ENCODE assay signal across 17 cellular contexts in genomic region chr6:4606681-4607025, GRCh38.
DNase-seq lines count a peak whose midpoint lies in the region; ATAC-seq, FAIRE-seq and TF ChIP-seq lines count a peak whose summit lies in the region.
"Had no signal": no experiment of that assay in that cellular context is flagged by ENCODE, and none has a peak within 500 bp of the region (broad histone marks: within the 10 kb centered on the region; RNA-seq: fewer than 3 reads in every experiment).

No MANE protein-coding gene starts in this region.

- H3K4me2 ChIP-seq in IMR-90 (ENCODE audit: low read depth, low read length) (0 out of 2 replicates have a peak overlapping the region, but pooled peaks have one; percentile 14), mesenchymal stem cell (ENCODE audit: low read length, poor library complexity, severe bottlenecking) (no peak overlapping the region)

- H2BK120ac ChIP-seq in IMR-90 (ENCODE audit: low read depth, low read length) (no peak overlapping the region), mesenchymal stem cell (ENCODE audit: low read depth, low read length) (no peak overlapping the region)

- TF ChIP-seq RAD21 in IMR-90 (IDR thresholded peaks at IDR 0.05; ENCODE audit: low read length), result no peak

- H4K5ac ChIP-seq in IMR-90 (ENCODE audit: low read depth, low read length), result no peak overlapping the region

- H2BK5ac ChIP-seq in IMR-90 (ENCODE audit: low read depth, low read length, poor library complexity, severe bottlenecking) (no peak overlapping the region), mesenchymal stem cell (ENCODE audit: low read depth, low read length, poor library complexity, severe bottlenecking) (no peak overlapping the region)

- H2AFZ ChIP-seq in IMR-90 (replicated peaks; ENCODE audit: low read length, poor library complexity) (peak overlapping the region; percentile 59), mesenchymal stem cell (ENCODE audit: low read depth, low read length) (no peak overlapping the region)

- WGBS in IMR-90 (ENCODE audit: extremely low coverage in 2 of 2, insufficient read length in 1 of 2), 2 experiments, result 48% methylated on average over 4 of the region's 5 CpGs; no CpG with 5 or more reads in 1 of the 2 experiments
- 59% methylated on average over 5 of the region's 5 CpGs for WGBS in mesenchymal stem cell

- H2BK20ac ChIP-seq in IMR-90 (ENCODE audit: low read depth, low read length), result no peak overlapping the region

- dilution Hi-C loops in IMR-90 (cut with HindIII; ENCODE audit: low sequenced_read_pairs, unreplicated experiment), result no loop called here

- H4K8ac ChIP-seq in IMR-90 (ENCODE audit: low read depth in 2 of 2, low read length in 2 of 2), result no peak overlapping the region
- H4K8ac ChIP-seq in mesenchymal stem cell (ENCODE audit: low read length), result no peak overlapping the region

- ATAC-seq in IMR-90 (ENCODE audit: low read depth) (no peak), GM21526 (IDR thresholded peaks at IDR 0.05; ENCODE audit: low FRiP score, unreplicated experiment) (no peak)
- ATAC-seq: CD8-positive, alpha-beta T cell; upper lobe of right lung had no signal

- H3K4me1 ChIP-seq in IMR-90 (ENCODE audit: control insufficient read depth, insufficient read depth, low read length) (peaks cover 14% of the 10 kb centered on the region), breast epithelium (peaks cover 0 to 13% of the 10 kb centered on the region in 2 donors), mesenchymal stem cell (ENCODE audit: control insufficient read depth, insufficient read depth, low read depth, low read length) (peaks cover 9% of the 10 kb centered on the region)
- H3K4me1 ChIP-seq: upper lobe of right lung had no signal

- H2AK9ac ChIP-seq in IMR-90 (replicated peaks; ENCODE audit: low read depth, low read length, poor library complexity), result no peak overlapping the region

- H3K9me1 ChIP-seq in IMR-90 (ENCODE audit: insufficient read depth, low read length), result peaks cover 18% of the 10 kb centered on the region; the same call in 1 of the 2 replicates

- H3K23ac ChIP-seq in IMR-90 (ENCODE audit: low read depth, low read length), result 0 out of 2 replicates have a peak overlapping the region, but pooled peaks have one; percentile 20
- H3K23ac ChIP-seq in mesenchymal stem cell (ENCODE audit: low read length in 2 of 2), result no peak overlapping the region

- TF ChIP-seq CTCF in IMR-90 (conservative IDR thresholded peaks at IDR 0.05; ENCODE audit: low read depth, low read length) (no peak), breast epithelium (IDR thresholded peaks at IDR 0.05) (no peak), D721Med (IDR thresholded peaks at IDR 0.05; ENCODE audit: insufficient read depth, missing control alignments) (no peak)

- H3K4me3 ChIP-seq in IMR-90 (ENCODE audit: insufficient read depth, low read depth, low read length), result no peak overlapping the region
- peak overlapping the region in 2 of 3 donors; percentile 19 to 54 for H3K4me3 ChIP-seq in breast epithelium
- peak overlapping the region in 1 of 2 experiments; percentile 38 for H3K4me3 ChIP-seq in mesenchymal stem cell (ENCODE audit: insufficient read depth in 1 of 2, low read depth in 1 of 2, low read length in 2 of 2)
- H3K4me3 ChIP-seq: left ventricle myocardium inferior, SJSA1, upper lobe of right lung had no signal

- H3K79me1 ChIP-seq in IMR-90 (ENCODE audit: low read depth in 1 of 2, low read length in 2 of 2), result no peaks in the 10 kb centered on the region
- H3K79me1 ChIP-seq in mesenchymal stem cell (replicated peaks; ENCODE audit: low read length, poor library complexity, severe bottlenecking), result no peaks in the 10 kb centered on the region

- no peak overlapping the region; the same call in 1 of the 2 replicates for H3K14ac ChIP-seq in IMR-90 (replicated peaks; ENCODE audit: low read depth, low read length)
- no peak overlapping the region for H3K14ac ChIP-seq in mesenchymal stem cell (ENCODE audit: low read length in 2 of 2)

- FAIRE-seq in D721Med (lab: Jason Lieb, UNC), result no peak

- H3K27ac ChIP-seq in IMR-90 (ENCODE audit: insufficient read depth, low read length) (no peak overlapping the region), breast epithelium (peak overlapping the region; percentile 73 to 83), mesenchymal stem cell (ENCODE audit: low read length, poor library complexity, severe bottlenecking) (no peak overlapping the region), substantia nigra (ENCODE audit: low read depth, low read length, poor library complexity, severe bottlenecking) (peak overlapping the region; percentile 75)
- H3K27ac ChIP-seq: HL-60, left ventricle myocardium inferior, upper lobe of right lung had no signal

- no peaks in the 10 kb centered on the region for H3K36me3 ChIP-seq in IMR-90 (ENCODE audit: control insufficient read depth, insufficient read depth, low read length)
- H3K36me3 ChIP-seq in breast epithelium, result no peaks in the 10 kb centered on the region
- no peaks in the 10 kb centered on the region for H3K36me3 ChIP-seq in mesenchymal stem cell (ENCODE audit: control insufficient read depth in 1 of 2, insufficient read depth in 2 of 2, low read depth in 1 of 2, low read length in 2 of 2)
- H3K36me3 ChIP-seq: left ventricle myocardium inferior, SJSA1, upper lobe of right lung had no signal

- BruUV-seq in IMR-90 (replicated peaks; lab: Mats Ljungman, UMichigan), result no TSS peak

- H3K18ac ChIP-seq in IMR-90 (ENCODE audit: low read depth, low read length) (no peak overlapping the region), mesenchymal stem cell (ENCODE audit: low read depth in 1 of 2, low read length in 2 of 2) (peak overlapping the region in 1 of 2 experiments; percentile 9)

- H2BK15ac ChIP-seq in IMR-90 (ENCODE audit: low read depth, low read length), result peak overlapping the region; percentile 44; the same call in 1 of the 3 replicates
- no peak overlapping the region for H2BK15ac ChIP-seq in mesenchymal stem cell (ENCODE audit: low read depth, poor library complexity, severe bottlenecking)

- peak overlapping the region; percentile 23 to 56 for H2BK12ac ChIP-seq in mesenchymal stem cell (ENCODE audit: low read length in 2 of 2)

- intact Hi-C loops in IMR-90 (cut with micrococcal nuclease) (no loop called here), breast epithelium (cut with DNase I; ENCODE audit: low total_unique reads) (no loop called here), posterior vena cava (cut with DNase I) (no loop called here)

- POLR2A ChIA-PET in IMR-90 (lab: Charles Lee; ENCODE audit: unreplicated experiment), result no interaction called here

- H3K56ac ChIP-seq in IMR-90 (ENCODE audit: extremely low read depth, insufficient read depth, low read length), result no peak overlapping the region

- H3K9ac ChIP-seq in IMR-90 (ENCODE audit: low read depth, low read length) (no peak overlapping the region), mesenchymal stem cell (ENCODE audit: low read length) (peak overlapping the region; percentile 45)

- no peak for DNase-seq in IMR-90
- DNase-seq in breast epithelium (ENCODE audit: low spot score in 2 of 2), result no peak
- no peak for DNase-seq in mesenchymal stem cell
- DNase-seq in substantia nigra (lab: John Stamatoyannopoulos, UW), result peak in 1 of 49 donors; percentile 43
- DNase-seq in posterior vena cava (ENCODE audit: low spot score), result no peak
- DNase-seq in D721Med (ENCODE audit: insufficient read length, low spot score), result no peak
- no peak for DNase-seq in H4 (ENCODE audit: low spot score)
- DNase-seq: activated CD4-positive, alpha-beta memory T cell treated with anti-CD3 and anti-CD28 coated beads for 36 hours; activated naive CD4-positive, alpha-beta T cell treated with anti-CD3 and anti-CD28 coated beads, Interleukin-2, amount 10 ng/mL, durations not matched to agents 7 days and 5 days; activated T-cell treated with anti-CD3 and anti-CD28 coated beads, Interleukin-2, amount 50 U/mL, for 1 hour; CD8-positive, alpha-beta T cell; DND-41; left ventricle myocardium inferior; upper lobe of right lung had no signal

- H4K91ac ChIP-seq in IMR-90 (ENCODE audit: insufficient read depth, low read depth, low read length) (peak overlapping the region; percentile 49), mesenchymal stem cell (ENCODE audit: low read length) (no peak overlapping the region)

- no peaks in the 10 kb centered on the region for H4K20me1 ChIP-seq in IMR-90 (ENCODE audit: insufficient read depth, low read length)

- CTCF ChIA-PET in IMR-90 (lab: Yijun Ruan, JAX), result no interaction called here

- H2AK5ac ChIP-seq in IMR-90 (ENCODE audit: low read depth, low read length) (0 out of 2 replicates have a peak overlapping the region, but pooled peaks have one; percentile 27), mesenchymal stem cell (ENCODE audit: low read length, severe bottlenecking) (no peak overlapping the region)

- H3K4ac ChIP-seq in IMR-90 (ENCODE audit: low read depth, low read length) (peak overlapping the region; percentile 27; the same call in 1 of the 2 replicates), mesenchymal stem cell (ENCODE audit: low read depth in 1 of 2, low read length in 2 of 2) (no peak overlapping the region)

- no peaks in the 10 kb centered on the region for H3K27me3 ChIP-seq in IMR-90 (ENCODE audit: control insufficient read depth, insufficient read depth, low read length)
- no peaks in the 10 kb centered on the region for H3K27me3 ChIP-seq in breast epithelium
- H3K27me3 ChIP-seq in mesenchymal stem cell (ENCODE audit: control insufficient read depth in 1 of 2, insufficient read depth in 1 of 2, low read length in 2 of 2), result no peaks in the 10 kb centered on the region
- H3K27me3 ChIP-seq: SJSA1, upper lobe of right lung had no signal

- in situ Hi-C loops in IMR-90 (cut with MboI; ENCODE audit: low sequenced_read_pairs), result no loop called here

- no peaks in the 10 kb centered on the region for H3K9me3 ChIP-seq in IMR-90 (ENCODE audit: control insufficient read depth, insufficient read depth, low read length)
- no peaks in the 10 kb centered on the region for H3K9me3 ChIP-seq in breast epithelium
- H3K9me3 ChIP-seq in mesenchymal stem cell (ENCODE audit: control insufficient read depth, low read length), result no peaks in the 10 kb centered on the region
- H3K9me3 ChIP-seq: left ventricle myocardium inferior, SJSA1, upper lobe of right lung had no signal

- no peak for TF ChIP-seq POLR2A in IMR-90 (IDR thresholded peaks at IDR 0.05; ENCODE audit: low read depth, low read length)
- TF ChIP-seq POLR2A in breast epithelium (IDR thresholded peaks at IDR 0.05), result no peak

TF ChIP-seq in IMR-90, 13 proteins besides CTCF, POLR2A, EP300 and RAD21 (continues in another document):
- TF ChIP-seq RFX5 (IDR thresholded peaks at IDR 0.05; ENCODE audit: low read depth, low read length), result no peak
- no peak for TF ChIP-seq BHLHE40 (IDR thresholded peaks at IDR 0.05; ENCODE audit: low read depth, low read length)
- no peak for TF ChIP-seq MAZ (IDR thresholded peaks at IDR 0.05; ENCODE audit: borderline replicate concordance, low read depth, low read length)
- no peak for TF ChIP-seq NFE2L2 (IDR thresholded peaks at IDR 0.05; ENCODE audit: low read depth, low read length)
- TF ChIP-seq CEBPB (IDR thresholded peaks at IDR 0.05; ENCODE audit: low read depth, low read length), result no peak
- no peak for TF ChIP-seq MXI1 (IDR thresholded peaks at IDR 0.05; ENCODE audit: borderline replicate concordance, low read depth, low read length)

Comparison
In these comparisons a context has a peak if more than half of its experiments do, and no peak if none do; other contexts are left out.
1. H3K27ac ChIP-seq: peak in breast epithelium (2 of 2) and substantia nigra (single experiment); none in IMR-90 (single experiment) and mesenchymal stem cell (single experiment).